In the genomic region with DNA sequence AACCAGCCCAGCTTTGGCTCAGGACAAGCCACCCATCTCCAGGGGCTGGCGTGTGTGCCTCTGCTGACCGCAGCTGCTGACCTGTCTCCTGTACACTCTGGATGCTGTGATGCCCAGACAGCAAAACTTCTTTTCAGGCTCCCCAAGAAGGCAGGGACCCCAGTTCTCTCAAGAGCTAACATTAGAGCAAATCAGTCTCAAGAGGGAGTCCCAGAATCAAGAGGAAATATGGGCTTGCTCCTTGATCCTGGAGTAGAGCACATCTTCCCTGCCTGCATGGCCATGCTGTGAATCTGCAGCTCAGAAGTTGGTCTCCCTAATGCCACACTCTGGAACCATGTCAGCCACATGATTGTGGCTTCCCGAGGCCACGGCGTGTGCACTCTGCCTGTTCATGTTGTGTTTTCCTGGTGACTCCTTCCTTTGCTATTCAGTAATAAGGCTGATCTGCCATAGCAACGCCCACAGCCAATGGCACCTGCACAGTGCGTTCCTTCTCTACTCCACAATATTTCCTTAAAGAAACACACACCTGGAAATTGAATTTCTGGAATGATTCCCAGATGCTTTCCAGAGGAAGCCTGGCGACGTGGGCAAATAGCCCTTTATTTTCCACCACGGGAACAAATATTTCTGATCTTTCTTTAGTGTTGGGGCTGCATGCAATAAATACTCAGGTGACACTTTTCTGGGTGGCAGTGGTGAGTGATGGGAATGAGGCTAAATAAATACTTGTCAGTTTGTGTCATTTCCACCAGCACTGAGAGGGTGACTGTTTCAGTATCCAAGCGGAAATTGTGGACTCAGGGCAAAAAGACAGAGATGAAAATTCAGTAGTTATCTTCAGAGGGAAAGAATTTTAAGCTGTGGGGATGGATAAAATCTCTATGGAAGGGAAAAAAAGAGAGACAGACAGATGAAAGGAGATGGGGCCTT, we compare ENCODE assay signal across 12 cellular contexts. TPM values are rescaled to one million over a fixed set of nuclear protein-coding genes. Genes with fewer than 3 reads are reported as not detected.
DNase-seq lines count a peak whose midpoint lies in the region; ATAC-seq, FAIRE-seq and TF ChIP-seq lines count a peak whose summit lies in the region.
"Had no signal": no experiment of that assay in that cellular context is flagged by ENCODE, and none has a peak within 500 bp of the region (broad histone marks: within the 10 kb centered on the region; RNA-seq: fewer than 3 reads in every experiment).

No MANE protein-coding gene starts in this region.

- no peaks in the 10 kb centered on the region for H3K9me3 ChIP-seq in mucosa of descending colon

- no peaks in the 10 kb centered on the region for H3K4me1 ChIP-seq in mucosa of descending colon (ENCODE audit: low read depth)

- ATAC-seq in mucosa of descending colon = peak; percentile 100
- no peak for ATAC-seq in HG02642 (IDR thresholded peaks at IDR 0.05; ENCODE audit: poor library complexity, unreplicated experiment)
- ATAC-seq: T-helper 17 cell had no signal

- in situ Hi-C loops in Caki2 (cut with HindIII; ENCODE audit: low pct_unique_long_range_greater_than_20kb, low sequenced_read_pairs) = no loop called here

- H3K4me3 ChIP-seq in bronchial epithelial cell (ENCODE audit: low read depth, low read length) = no peak overlapping the region
- H3K4me3 ChIP-seq in mucosa of descending colon = no peak overlapping the region

- DNase-seq in Caki2 (ENCODE audit: low read depth) = peak; percentile 81
- DNase-seq in NCI-H1105 treated with DMSO at 0.1 percent for 48 hours (lab: John Stamatoyannopoulos, UW) = peak; percentile 78
- peak; percentile 93 for DNase-seq in bronchial epithelial cell (ENCODE audit: low read depth)
- peak; percentile 74 to 77 (median 75) for DNase-seq in mucosa of descending colon
- DNase-seq in NCI-H345 (lab: John Stamatoyannopoulos, UW) = no peak
- DNase-seq in stimulated activated CD4-positive, alpha-beta T cell treated with anti-CD3 and anti-CD28 coated beads, Interleukin-15, amount 100 ng/mL, for 24 hours = no peak
- DNase-seq in NCI-H2171 treated with DMSO at 0.1 percent for 48 hours (lab: John Stamatoyannopoulos, UW) = no peak
- DNase-seq: DND-41, naive B cell, T-helper 17 cell had no signal

- H3K27me3 ChIP-seq in bronchial epithelial cell (ENCODE audit: control insufficient read depth, insufficient read depth, low read length) = no peaks in the 10 kb centered on the region

- H3K36me3 ChIP-seq in bronchial epithelial cell (ENCODE audit: control insufficient read depth, insufficient read depth, low read length) = no peaks in the 10 kb centered on the region
- no peaks in the 10 kb centered on the region for H3K36me3 ChIP-seq in mucosa of descending colon (ENCODE audit: low read depth)

- intact Hi-C loops in mucosa of descending colon (cut with DNase I, micrococcal nuclease) = no loop called here

- FAIRE-seq in bronchial epithelial cell (lab: Jason Lieb, UNC) = peak; percentile 94
- FAIRE-seq: endometrium had no signal

- TF ChIP-seq CTCF in bronchial epithelial cell (IDR thresholded peaks at IDR 0.05; ENCODE audit: insufficient read depth, low read length, severe bottlenecking) = no peak
- no peak for TF ChIP-seq CTCF in mucosa of descending colon (IDR thresholded peaks at IDR 0.05)

RNA-seq across cellular contexts. Expression of a gene that starts 21.9 kb away (rescaled TPM):
- 9.0 and 9.8 TPM in 2 replicates for total RNA-seq in Caki2 (2014; rRNA removed; shearing (Covaris generic); ENCODE audit: low replicate concordance)
- total RNA-seq in bronchial epithelial cell (11.5 and 14.5 TPM in 2 replicates), mucosa of descending colon (10 to 100 TPM; 18.3 to 46.2 (median 27.1) TPM)
- total RNA-seq: T-helper 17 cell had no signal

Comparison
In these comparisons a context has a peak if more than half of its experiments do, and no peak if none do; other contexts are left out.
1. DNase-seq: peak in Caki2 (single experiment), NCI-H1105 treated with DMSO at 0.1 percent for 48 hours (single experiment), bronchial epithelial cell (single experiment) and mucosa of descending colon (3 of 3); none in NCI-H345 (single experiment), stimulated activated CD4-positive, alpha-beta T cell treated with anti-CD3 and anti-CD28 coated beads, Interleukin-15, amount 100 ng/mL, for 24 hours (single experiment) and NCI-H2171 treated with DMSO at 0.1 percent for 48 hours (single experiment).